ENCODE assay signal across 21 cellular contexts in genomic region chr14:38404100-38404541, GRCh38.
DNase-seq lines count a peak whose midpoint lies in the region; ATAC-seq and TF ChIP-seq lines count a peak whose summit lies in the region.
"Had no signal": no experiment of that assay in that cellular context is flagged by ENCODE, and none has a peak within 500 bp of the region (broad histone marks: within the 10 kb centered on the region; RNA-seq: fewer than 3 reads in every experiment).

No MANE protein-coding gene starts in this region.

- no peak overlapping the region for H3K27ac ChIP-seq in mammary epithelial cell (ENCODE audit: insufficient read depth, low read depth, low read length)
- H3K27ac ChIP-seq: 22Rv1, cardiac muscle cell, Peyer's patch had no signal

- no peaks in the 10 kb centered on the region for H3K27me3 Mint-ChIP-seq in MCF 10A (ENCODE audit: insufficient read depth, unreplicated experiment)
- H3K27me3 Mint-ChIP-seq in activated naive CD8-positive, alpha-beta T cell treated with anti-CD3 and anti-CD28 coated beads, Interleukin-2, amount 50 U/mL, for 24 hours = peaks cover 2% of the 10 kb centered on the region
- H3K27me3 Mint-ChIP-seq: activated B cell treated with CpG ODN at 0.5 μM for 24 hours had no signal

- peaks cover 15% of the 10 kb centered on the region for H3K9me3 ChIP-seq in mammary epithelial cell (replicated peaks; ENCODE audit: insufficient read depth, low read length)
- H3K9me3 ChIP-seq: Peyer's patch had no signal

- intact Hi-C loops in MCF 10A (cut with micrococcal nuclease) (no loop called here), mammary epithelial cell (cut with micrococcal nuclease) (no loop called here)

- no peaks in the 10 kb centered on the region for H3K27me3 ChIP-seq in mammary epithelial cell (ENCODE audit: insufficient read depth, low read length)
- H3K27me3 ChIP-seq: cardiac muscle cell, Peyer's patch had no signal

- no peaks in the 10 kb centered on the region for H3K36me3 Mint-ChIP-seq in MCF 10A (ENCODE audit: insufficient read depth, unreplicated experiment)
- no peaks in the 10 kb centered on the region for H3K36me3 Mint-ChIP-seq in activated naive CD8-positive, alpha-beta T cell treated with anti-CD3 and anti-CD28 coated beads, Interleukin-2, amount 50 U/mL, for 24 hours (ENCODE audit: low read depth)

- POLR2A ChIA-PET in MCF 10A (lab: Yijun Ruan, JAX) = no interaction called here

- CTCF ChIA-PET in MCF 10A (lab: Yijun Ruan, JAX) (interaction anchor here (0.6 kb wide), 1 partner anchor 411 kb away, joined by 3 read pairs; no protein-coding TSS in a partner anchor), mammary epithelial cell (lab: Charles Lee; ENCODE audit: low non-redundant PET) (no interaction called here)

- BruUV-seq in MCF 10A (replicated peaks; lab: Mats Ljungman, UMichigan) (no TSS peak), mammary epithelial cell (replicated peaks; lab: Mats Ljungman, UMichigan) (no TSS peak)

- no peaks in the 10 kb centered on the region for H3K4me1 ChIP-seq in mammary epithelial cell (ENCODE audit: insufficient read depth, low read length)
- H3K4me1 ChIP-seq: Peyer's patch had no signal

- no peak overlapping the region for H2AFZ ChIP-seq in mammary epithelial cell (ENCODE audit: low read depth, low read length)

- WGBS in mammary epithelial cell (ENCODE audit: low coverage, missing lambda C conversion rate) = 56% methylated on average over 1 of the region's 1 CpG

- H4K20me1 ChIP-seq in mammary epithelial cell (ENCODE audit: insufficient read depth, low read length) = no peaks in the 10 kb centered on the region

- no peak overlapping the region for H3K9ac ChIP-seq in mammary epithelial cell (ENCODE audit: insufficient read depth, low read length)

- H3K4me2 ChIP-seq in mammary epithelial cell (ENCODE audit: insufficient read depth, low read depth, low read length) = no peak overlapping the region

- no peaks in the 10 kb centered on the region for H3K36me3 ChIP-seq in mammary epithelial cell (ENCODE audit: insufficient read depth, low read length)
- H3K36me3 ChIP-seq: cardiac muscle cell, Peyer's patch had no signal

- no peaks in the 10 kb centered on the region for H3K9me3 Mint-ChIP-seq in MCF 10A (ENCODE audit: unreplicated experiment)
- H3K9me3 Mint-ChIP-seq in activated naive CD8-positive, alpha-beta T cell treated with anti-CD3 and anti-CD28 coated beads, Interleukin-2, amount 50 U/mL, for 24 hours = no peaks in the 10 kb centered on the region

- in situ Hi-C loops in mammary epithelial cell (cut with MboI; ENCODE audit: low sequenced_read_pairs in 2 of 2) = no loop called here

- H3K4me3 ChIP-seq in mammary epithelial cell (replicated peaks in 1 of 3; ENCODE audit: insufficient read depth in 1 of 3, low read depth in 2 of 3, low read length in 3 of 3) (no peak overlapping the region), fibroblast of villous mesenchyme (ENCODE audit: low read depth, low read length) (no peak overlapping the region)
- H3K4me3 ChIP-seq: cardiac muscle cell, Peyer's patch, skin epidermis had no signal

- H3K27ac Mint-ChIP-seq in MCF 10A (ENCODE audit: low read depth, unreplicated experiment) = peak overlapping the region; percentile 20
- no peak overlapping the region for H3K27ac Mint-ChIP-seq in activated naive CD8-positive, alpha-beta T cell treated with anti-CD3 and anti-CD28 coated beads, Interleukin-2, amount 50 U/mL, for 24 hours
- H3K27ac Mint-ChIP-seq: activated B cell treated with CpG ODN at 0.5 μM for 24 hours had no signal

- TF ChIP-seq CTCF in MCF 10A (IDR thresholded peaks at IDR 0.05; ENCODE audit: unreplicated experiment) (no peak), mammary epithelial cell (conservative IDR thresholded peaks at IDR 0.05 in 1 of 2, IDR thresholded peaks at IDR 0.05 in 1 of 2; ENCODE audit: extremely low read depth in 1 of 2, insufficient read depth in 1 of 2, low read depth in 1 of 2, low read length in 2 of 2) (no peak), fibroblast of villous mesenchyme (IDR thresholded peaks at IDR 0.05; ENCODE audit: insufficient read depth, low read depth, low read length) (no peak)

- H3K4me1 Mint-ChIP-seq in MCF 10A (ENCODE audit: insufficient read depth, unreplicated experiment) = peaks cover 23% of the 10 kb centered on the region
- no peaks in the 10 kb centered on the region for H3K4me1 Mint-ChIP-seq in activated naive CD8-positive, alpha-beta T cell treated with anti-CD3 and anti-CD28 coated beads, Interleukin-2, amount 50 U/mL, for 24 hours
- H3K4me1 Mint-ChIP-seq: activated B cell treated with CpG ODN at 0.5 μM for 24 hours had no signal

- no peaks in the 10 kb centered on the region for H3K79me2 ChIP-seq in mammary epithelial cell (ENCODE audit: insufficient read depth, low read length)

- DNase-seq in MCF 10A (ENCODE audit: unreplicated experiment) (peak; percentile 4), mammary epithelial cell (no peak), amniotic stem cell (lab: John Stamatoyannopoulos, UW) (peak; percentile 19), fibroblast of villous mesenchyme (ENCODE audit: low read depth) (peak; percentile 88)
- DNase-seq in activated T-cell treated with anti-CD3 and anti-CD28 coated beads, Interleukin-2, amount 50 U/mL, for 48 hours = no peak
- DNase-seq in activated naive CD8-positive, alpha-beta T cell treated with anti-CD3 and anti-CD28 coated beads, Interleukin-2, amount 50 U/mL, for 24 hours = no peak
- DNase-seq: activated B cell treated with CpG ODN at 0.5 μM for 24 hours; activated naive CD4-positive, alpha-beta T cell; GF-D8; head of caudate nucleus; kidney glomerular epithelial cell; midbrain; NCI-H2029; NCI-H524 treated with DMSO at 0.1 percent for 48 hours; Peyer's patch; stimulated activated naive CD4-positive, alpha-beta T cell treated with Interleukin-2 at 50 U/mL for 16 hours had no signal

- dilution Hi-C loops in mammary epithelial cell (cut with HindIII; ENCODE audit: low sequenced_read_pairs) = no loop called here

- no peak overlapping the region for H3K4me3 Mint-ChIP-seq in MCF 10A (ENCODE audit: unreplicated experiment)
- no peak overlapping the region for H3K4me3 Mint-ChIP-seq in activated naive CD8-positive, alpha-beta T cell treated with anti-CD3 and anti-CD28 coated beads, Interleukin-2, amount 50 U/mL, for 24 hours
- H3K4me3 Mint-ChIP-seq: activated B cell treated with CpG ODN at 0.5 μM for 24 hours had no signal

- ATAC-seq in activated naive CD8-positive, alpha-beta T cell treated with anti-CD3 and anti-CD28 coated beads, Interleukin-2, amount 50 U/mL, for 24 hours = no peak
- ATAC-seq in HG02981 (IDR thresholded peaks at IDR 0.05; ENCODE audit: unreplicated experiment) (no peak), HG02623 (IDR thresholded peaks at IDR 0.05; ENCODE audit: unreplicated experiment) (no peak)

Comparison
In these comparisons a context has a peak if more than half of its experiments do, and no peak if none do; other contexts are left out.
1. DNase-seq: peak in MCF 10A (single experiment), amniotic stem cell (single experiment) and fibroblast of villous mesenchyme (single experiment); none in mammary epithelial cell (single experiment), activated T-cell treated with anti-CD3 and anti-CD28 coated beads, Interleukin-2, amount 50 U/mL, for 48 hours (0 of 2) and activated naive CD8-positive, alpha-beta T cell treated with anti-CD3 and anti-CD28 coated beads, Interleukin-2, amount 50 U/mL, for 24 hours (single experiment).